ENCODE assay signal across 23 cellular contexts in genomic region chr6:75743971-75744370, GRCh38. TPM values are rescaled to one million over a fixed set of nuclear protein-coding genes. Genes with fewer than 3 reads are reported as not detected.
A peak's percentile ranks its signal among the peaks of the same experiment; 100 is the strongest.
DNase-seq lines count a peak whose midpoint lies in the region; ATAC-seq and TF ChIP-seq lines count a peak whose summit lies in the region.
"Had no signal": no experiment of that assay in that cellular context is flagged by ENCODE, and none has a peak within 500 bp of the region (broad histone marks: within the 10 kb centered on the region; RNA-seq: fewer than 3 reads in every experiment).

No MANE protein-coding gene starts in this region.

- H3K36me3 Mint-ChIP-seq in stimulated activated effector memory CD8-positive, alpha-beta T cell treated with anti-CD3 and anti-CD28 coated beads, Interleukin-12 subunit alpha, Interleukin-12 subunit beta, amount 100 ng/mL, for 72 hours, result no peaks in the 10 kb centered on the region
- no peaks in the 10 kb centered on the region for H3K36me3 Mint-ChIP-seq in T-helper 2 cell treated with Interferon-gamma antibody and Interleukin-4, amounts not matched to agents 5 μg/mL and 100 μg/mL, for 36 hours (ENCODE audit: low read depth)

- no peaks in the 10 kb centered on the region for H3K4me1 Mint-ChIP-seq in stimulated activated effector memory CD8-positive, alpha-beta T cell treated with anti-CD3 and anti-CD28 coated beads, Interleukin-12 subunit alpha, Interleukin-12 subunit beta, amount 100 ng/mL, for 72 hours
- H3K4me1 Mint-ChIP-seq in T-helper 2 cell treated with Interferon-gamma antibody and Interleukin-4, amounts not matched to agents 5 μg/mL and 100 μg/mL, for 36 hours (ENCODE audit: low read depth), result peaks cover 5% of the 10 kb centered on the region

- H3K9me3 Mint-ChIP-seq in stimulated activated effector memory CD8-positive, alpha-beta T cell treated with anti-CD3 and anti-CD28 coated beads, Interleukin-12 subunit alpha, Interleukin-12 subunit beta, amount 100 ng/mL, for 72 hours, result no peaks in the 10 kb centered on the region
- H3K9me3 Mint-ChIP-seq in T-helper 2 cell treated with Interferon-gamma antibody and Interleukin-4, amounts not matched to agents 5 μg/mL and 100 μg/mL, for 36 hours, result no peaks in the 10 kb centered on the region
- H3K9me3 Mint-ChIP-seq: CD4-positive, alpha-beta T cell; CD8-positive, alpha-beta memory T cell had no signal

- no peak overlapping the region for H3K27ac Mint-ChIP-seq in stimulated activated effector memory CD8-positive, alpha-beta T cell treated with anti-CD3 and anti-CD28 coated beads, Interleukin-12 subunit alpha, Interleukin-12 subunit beta, amount 100 ng/mL, for 72 hours
- no peak overlapping the region for H3K27ac Mint-ChIP-seq in T-helper 2 cell treated with Interferon-gamma antibody and Interleukin-4, amounts not matched to agents 5 μg/mL and 100 μg/mL, for 36 hours
- H3K27ac Mint-ChIP-seq: CD14-positive monocyte; CD4-positive, alpha-beta T cell; CD8-positive, alpha-beta memory T cell had no signal

- ATAC-seq in HG02981 (IDR thresholded peaks at IDR 0.05; ENCODE audit: unreplicated experiment) (peak; percentile 28), foreskin keratinocyte (no peak)
- ATAC-seq in stimulated activated effector memory CD8-positive, alpha-beta T cell treated with anti-CD3 and anti-CD28 coated beads, Interleukin-12 subunit alpha, Interleukin-12 subunit beta, amount 100 ng/mL, for 72 hours, result peak; percentile 29
- ATAC-seq: A549 had no signal

- peaks cover 6% of the 10 kb centered on the region for H3K4me1 ChIP-seq in foreskin keratinocyte
- H3K4me1 ChIP-seq: BE2C had no signal

- TF ChIP-seq CTCF in 22Rv1 (IDR thresholded peaks at IDR 0.05) (no peak), foreskin keratinocyte (conservative IDR thresholded peaks at IDR 0.05) (no peak)

- H3K27ac ChIP-seq in 22Rv1 (peak overlapping the region; percentile 93), foreskin keratinocyte (no peak overlapping the region)
- H3K27ac ChIP-seq: A549; BLaER1 treated with 17β-estradiol and CSF1 and Interleukin-3, amounts not matched to agents 10 nM and 100 nM; GM23248 had no signal

- DNase-seq in NCI-H2171 treated with DMSO at 0.1 percent for 48 hours (lab: John Stamatoyannopoulos, UW), result peak; percentile 18
- DNase-seq in NCI-H2171 (lab: John Stamatoyannopoulos, UW), result no peak
- DNase-seq in stimulated activated effector memory CD8-positive, alpha-beta T cell treated with anti-CD3 and anti-CD28 coated beads, Interleukin-12 subunit alpha, Interleukin-12 subunit beta, amount 100 ng/mL, for 72 hours (ENCODE audit: low spot score in 2 of 2), result no peak
- no peak for DNase-seq in foreskin keratinocyte
- no peak for DNase-seq in T-helper 2 cell treated with Interferon-gamma antibody and Interleukin-4, amounts not matched to agents 5 μg/mL and 100 μg/mL, for 36 hours (ENCODE audit: low spot score)
- DNase-seq: 8988T; ACHN; AML-193; BE2C; CD4-positive, alpha-beta T cell; CD8-positive, alpha-beta memory T cell; DMS 273 treated with DMSO at 0.1 percent for 48 hours; DMS79; EL; GDM1; GM23248; H7; HCEC 1CT had no signal

- H3K27me3 ChIP-seq in foreskin keratinocyte, result peaks cover 10% of the 10 kb centered on the region

- peaks cover 38% of the 10 kb centered on the region for H3K27me3 Mint-ChIP-seq in T-helper 2 cell treated with Interferon-gamma antibody and Interleukin-4, amounts not matched to agents 5 μg/mL and 100 μg/mL, for 36 hours (ENCODE audit: low read depth)

- H3K4me3 Mint-ChIP-seq in stimulated activated effector memory CD8-positive, alpha-beta T cell treated with anti-CD3 and anti-CD28 coated beads, Interleukin-12 subunit alpha, Interleukin-12 subunit beta, amount 100 ng/mL, for 72 hours, result no peak overlapping the region
- H3K4me3 Mint-ChIP-seq in T-helper 2 cell treated with Interferon-gamma antibody and Interleukin-4, amounts not matched to agents 5 μg/mL and 100 μg/mL, for 36 hours, result no peak overlapping the region
- H3K4me3 Mint-ChIP-seq: CD4-positive, alpha-beta T cell; CD8-positive, alpha-beta memory T cell had no signal

RNA-seq across cellular contexts. Expression of gene MYO6, which starts 5.1 kb away (rescaled TPM):
- total RNA-seq in foreskin keratinocyte, result 21.9 and 23.7 TPM in 2 replicates
- 6.2 and 7.3 TPM in 2 replicates for polyA plus RNA-seq in foreskin keratinocyte
- polyA plus RNA-seq: CD14-positive monocyte had no signal
